Comparison of ENCODE assay signal across 1 cellular context in the genomic region with DNA sequence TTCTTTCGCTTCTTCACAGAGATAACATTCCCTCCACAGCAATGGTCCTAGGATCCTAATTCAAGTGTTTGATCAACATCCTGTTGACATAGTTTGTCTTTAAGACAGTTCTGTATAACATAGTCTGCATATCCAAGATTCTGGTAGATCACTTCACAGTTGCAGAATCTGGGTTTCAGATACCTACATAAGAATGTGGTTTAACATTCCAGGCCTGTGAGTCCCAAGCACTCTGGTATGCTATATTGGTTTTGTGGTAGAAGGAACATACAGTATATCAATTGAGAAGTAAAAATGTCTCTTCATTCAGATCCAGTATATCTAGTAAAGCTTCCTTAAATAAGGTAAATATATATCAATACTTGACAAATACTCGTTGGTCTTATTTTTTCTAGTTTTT.
TF ChIP-seq lines count a peak whose summit lies in the region.

No MANE protein-coding gene starts in this region.

TF ChIP-seq in GM23338, 12 proteins besides CTCF, POLR2A, EP300 and RAD21:
- TF ChIP-seq REST (IDR thresholded peaks at IDR 0.05; ENCODE audit: unreplicated experiment) (no peak), JUNB (IDR thresholded peaks at IDR 0.05; ENCODE audit: unreplicated experiment) (no peak), EZH2phosphoT487 (IDR thresholded peaks at IDR 0.05; ENCODE audit: unreplicated experiment) (no peak), CREB1 (CRISPR knock-in tag; IDR thresholded peaks at IDR 0.05; ENCODE audit: low read depth) (no peak)
TF ChIP-seq in GM23338: peak in this region for 0.
